24 cellular contexts compared by ENCODE assay signal in the genomic region with DNA sequence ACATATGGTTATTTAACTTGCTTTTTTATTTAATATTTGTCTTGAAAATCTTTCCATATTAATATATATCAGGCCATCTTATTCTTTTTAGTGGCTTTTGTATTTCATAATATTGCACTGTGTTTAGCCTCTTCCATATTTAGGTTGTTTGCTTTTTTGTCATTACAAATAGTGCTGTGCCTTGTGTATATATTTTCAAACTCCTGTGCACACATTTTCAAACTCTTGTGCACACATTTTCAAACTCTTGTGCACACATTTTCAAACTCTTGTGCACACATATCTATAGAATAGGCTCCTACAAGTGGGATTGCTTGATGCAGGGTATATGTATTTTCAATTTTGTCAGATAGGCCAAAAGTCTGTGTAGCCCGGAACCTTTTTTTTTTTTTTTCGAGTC.
"Had no signal": no experiment of that assay in that cellular context is flagged by ENCODE, and none has a peak within 500 bp of the region (broad histone marks: within the 10 kb centered on the region; RNA-seq: fewer than 3 reads in every experiment).

No MANE protein-coding gene starts in this region.

- H3K4me3 ChIP-seq: colonic mucosa, esophagus squamous epithelium, gastrocnemius medialis, heart right ventricle, left lung, lower lobe of right lung, mucosa of descending colon had no signal

- H3K36me3 ChIP-seq: colonic mucosa, esophagus squamous epithelium, gastrocnemius medialis, heart right ventricle, left lung, lower lobe of right lung had no signal

- ATAC-seq: effector memory CD8-positive, alpha-beta T cell; esophagus mucosa; gastrocnemius medialis; heart right ventricle; left cardiac atrium; left lung; left ventricle myocardium superior; lower lobe of right lung; mucosa of descending colon had no signal

- H3K27ac ChIP-seq: colonic mucosa, epithelial cell of prostate, esophagus squamous epithelium, gastrocnemius medialis, heart right ventricle, left lung, lower lobe of right lung had no signal

- H3K4me1 ChIP-seq: colonic mucosa, esophagus squamous epithelium, gastrocnemius medialis, heart right ventricle, lower lobe of right lung had no signal

- H3K27me3 ChIP-seq: colonic mucosa, esophagus squamous epithelium, gastrocnemius medialis, heart right ventricle, left lung had no signal

- DNase-seq: colonic mucosa; cortex of kidney; effector CD8-positive, alpha-beta T cell; effector memory CD8-positive, alpha-beta T cell; endodermal cell; erythroblast; esophagus squamous epithelium; foreskin melanocyte; gastrocnemius medialis; glutamatergic neuron; head of caudate nucleus; heart right ventricle; hippocampal formation; left cardiac atrium; left lung; left ventricle myocardium superior; lower lobe of right lung; mucosa of descending colon; naive B cell had no signal

- H3K9me3 ChIP-seq: colonic mucosa, esophagus squamous epithelium, gastrocnemius medialis, heart right ventricle, left lung, lower lobe of right lung, mucosa of descending colon had no signal

- FAIRE-seq: endometrium, islet of Langerhans, keratinocyte had no signal
